In the genomic region with DNA sequence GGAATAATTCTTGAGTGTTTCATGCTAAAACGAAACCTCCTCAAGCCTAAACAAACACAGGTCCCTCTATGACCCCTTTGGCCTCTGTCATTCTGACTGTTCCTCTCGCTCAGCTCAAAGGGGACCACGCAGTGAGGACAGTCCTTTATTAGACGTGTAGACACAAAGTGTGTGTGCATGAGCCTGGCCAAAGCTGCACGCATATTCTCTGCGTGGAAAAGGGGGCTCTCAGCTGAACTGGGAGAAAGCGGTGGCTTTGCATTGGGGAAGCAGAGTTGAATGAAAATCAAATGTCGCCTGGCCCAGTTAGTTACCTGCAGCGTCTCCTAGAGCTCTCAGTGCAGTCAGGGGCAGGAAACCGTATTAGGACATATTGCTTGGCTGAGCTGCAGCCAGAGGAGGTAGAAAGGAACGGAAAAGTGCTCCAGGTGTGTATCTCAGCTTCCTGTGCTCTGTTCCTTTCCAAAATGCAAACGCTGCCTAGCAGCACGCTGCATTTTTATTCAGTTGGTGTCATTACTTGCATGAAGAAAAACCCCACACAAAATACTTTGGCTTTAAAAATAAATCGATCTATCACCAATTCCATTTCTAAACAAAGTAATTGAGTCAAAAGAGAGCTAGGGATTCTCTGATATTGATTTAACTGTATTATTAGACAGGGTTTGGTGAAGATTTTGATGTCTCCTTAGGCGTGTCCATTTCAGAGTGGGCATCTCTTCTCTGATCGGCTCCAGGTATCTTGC, we compare ENCODE assay signal across 12 cellular contexts. TPM values are rescaled to one million over a fixed set of nuclear protein-coding genes. Genes with fewer than 3 reads are reported as not detected.
DNase-seq lines count a peak whose midpoint lies in the region; ATAC-seq, FAIRE-seq and TF ChIP-seq lines count a peak whose summit lies in the region.
"Had no signal": no experiment of that assay in that cellular context is flagged by ENCODE, and none has a peak within 500 bp of the region (broad histone marks: within the 10 kb centered on the region; RNA-seq: fewer than 3 reads in every experiment).

No MANE protein-coding gene starts in this region.

- no peak for TF ChIP-seq POLR2A in IMR-90 (IDR thresholded peaks at IDR 0.05; ENCODE audit: low read depth, low read length)
- TF ChIP-seq POLR2A in K562 (conservative IDR thresholded peaks at IDR 0.05), result no peak

- H3K9me3 Mint-ChIP-seq in natural killer cell treated with Interleukin-12 subunit alpha and Interleukin-12 subunit beta and Interleukin-15 and Interleukin-18, amount 100 ng/mL, for 72 hours, result no peaks in the 10 kb centered on the region

- H4K5ac ChIP-seq in IMR-90 (ENCODE audit: low read depth, low read length), result no peak overlapping the region

- dilution Hi-C loops in IMR-90 (cut with HindIII; ENCODE audit: low sequenced_read_pairs, unreplicated experiment), result no loop called here

- CTCF ChIA-PET in IMR-90 (lab: Yijun Ruan, JAX), result interaction anchor here (0.7 kb wide), 1 partner anchor 15 kb away, joined by 3 read pairs; no protein-coding TSS in a partner anchor
- CTCF ChIA-PET in K562 (lab: Yijun Ruan, JAX; ENCODE audit: low intra/inter-chr PET ratio), result no interaction called here

- TF ChIP-seq CTCF in IMR-90 (conservative IDR thresholded peaks at IDR 0.05; ENCODE audit: low read depth, low read length) (no peak), K562 (IDR thresholded peaks at IDR 0.05 in 2 of 3, conservative IDR thresholded peaks at IDR 0.05 in 1 of 3; ENCODE audit: insufficient read depth in 2 of 3, low read depth in 1 of 3, low read length in 3 of 3) (no peak)

- BruUV-seq in IMR-90 (replicated peaks; lab: Mats Ljungman, UMichigan) (no TSS peak), K562 (replicated peaks; lab: Mats Ljungman, UMichigan) (no TSS peak)

- in situ Hi-C loops in IMR-90 (cut with MboI; ENCODE audit: low sequenced_read_pairs) (no loop called here), K562 (cut with MboI) (no loop called here), HAP-1 (cut with MboI; ENCODE audit: low sequenced_read_pairs) (no loop called here)

- H3K79me2 ChIP-seq in K562 (ENCODE audit: control insufficient read depth, insufficient read depth, low read length), result no peaks in the 10 kb centered on the region

- H3K9me1 ChIP-seq in IMR-90 (ENCODE audit: insufficient read depth, low read length) (no peaks in the 10 kb centered on the region; the same call in 1 of the 2 replicates), K562 (ENCODE audit: control insufficient read depth, insufficient read depth, low read length) (no peaks in the 10 kb centered on the region)

- no peak overlapping the region for H2BK120ac ChIP-seq in IMR-90 (ENCODE audit: low read depth, low read length)

- H3K56ac ChIP-seq in IMR-90 (ENCODE audit: extremely low read depth, insufficient read depth, low read length), result no peak overlapping the region

- no peak for ATAC-seq in IMR-90 (ENCODE audit: low read depth)
- no peak for ATAC-seq in K562
- no peak for ATAC-seq in natural killer cell treated with Interleukin-12 subunit alpha and Interleukin-12 subunit beta and Interleukin-15 and Interleukin-18, amount 100 ng/mL, for 72 hours
- ATAC-seq: body of pancreas, left lobe of liver had no signal

- WGBS in IMR-90 (ENCODE audit: extremely low coverage in 2 of 2, insufficient read length in 1 of 2), 2 experiments, result 69% methylated on average over 7 of the region's 16 CpGs; no CpG with 5 or more reads in 1 of the 2 experiments
- WGBS in K562 (ENCODE audit: insufficient coverage, low coverage, missing lambda C conversion rate), result 6% methylated on average over 16 of the region's 16 CpGs

- H2BK5ac ChIP-seq in IMR-90 (ENCODE audit: low read depth, low read length, poor library complexity, severe bottlenecking), result no peak overlapping the region

- peak overlapping the region; percentile 88 to 91 for H3K27ac Mint-ChIP-seq in natural killer cell treated with Interleukin-12 subunit alpha and Interleukin-12 subunit beta and Interleukin-15 and Interleukin-18, amount 100 ng/mL, for 72 hours
- H3K27ac Mint-ChIP-seq: CD14-positive monocyte had no signal

- H4K20me1 ChIP-seq in BLaER1 (peaks cover 20% of the 10 kb centered on the region; the same call in 1 of the 2 replicates), IMR-90 (ENCODE audit: insufficient read depth, low read length) (no peaks in the 10 kb centered on the region), K562 (replicated peaks; ENCODE audit: control insufficient read depth, insufficient read depth, low read length) (no peaks in the 10 kb centered on the region)

- H2AK9ac ChIP-seq in IMR-90 (replicated peaks; ENCODE audit: low read depth, low read length, poor library complexity), result no peak overlapping the region

- H4K91ac ChIP-seq in IMR-90 (ENCODE audit: insufficient read depth, low read depth, low read length), result no peak overlapping the region

- peaks cover 59% of the 10 kb centered on the region for H3K27me3 ChIP-seq in BLaER1
- H3K27me3 ChIP-seq in IMR-90 (ENCODE audit: control insufficient read depth, insufficient read depth, low read length), result peaks cover 81% of the 10 kb centered on the region
- H3K27me3 ChIP-seq in K562 (ENCODE audit: control insufficient read depth in 2 of 2, insufficient read depth in 2 of 2, low read length in 2 of 2), result peaks cover 42 to 66% of the 10 kb centered on the region in 2 experiments
- no peaks in the 10 kb centered on the region for H3K27me3 ChIP-seq in HAP-1 (ENCODE audit: low read depth)

- no peak overlapping the region for H3K4ac ChIP-seq in IMR-90 (ENCODE audit: low read depth, low read length)

- H3K79me1 ChIP-seq in IMR-90 (ENCODE audit: low read depth in 1 of 2, low read length in 2 of 2), result no peaks in the 10 kb centered on the region

- H3K4me1 Mint-ChIP-seq in natural killer cell treated with Interleukin-12 subunit alpha and Interleukin-12 subunit beta and Interleukin-15 and Interleukin-18, amount 100 ng/mL, for 72 hours (ENCODE audit: low read depth in 2 of 2), result peaks cover 62 to 67% of the 10 kb centered on the region in 2 donors

- H3K14ac ChIP-seq in IMR-90 (replicated peaks; ENCODE audit: low read depth, low read length), result no peak overlapping the region

- H3K4me3 ChIP-seq in BLaER1, result no peak overlapping the region
- H3K4me3 ChIP-seq in IMR-90 (ENCODE audit: insufficient read depth, low read depth, low read length), result no peak overlapping the region
- H3K4me3 ChIP-seq in K562, result no peak overlapping the region
- H3K4me3 ChIP-seq in HAP-1, result no peak overlapping the region
- H3K4me3 ChIP-seq: body of pancreas had no signal

- no peak overlapping the region for H3K9ac ChIP-seq in BLaER1
- no peak overlapping the region for H3K9ac ChIP-seq in IMR-90 (ENCODE audit: low read depth, low read length)
- no peak overlapping the region for H3K9ac ChIP-seq in K562 (ENCODE audit: insufficient read depth in 1 of 2, low read depth in 2 of 2, low read length in 2 of 2)

- H3K27me3 Mint-ChIP-seq in natural killer cell treated with Interleukin-12 subunit alpha and Interleukin-12 subunit beta and Interleukin-15 and Interleukin-18, amount 100 ng/mL, for 72 hours, result peaks cover 0 to 2% of the 10 kb centered on the region in 2 donors

- no peak overlapping the region for H2BK15ac ChIP-seq in IMR-90 (ENCODE audit: low read depth, low read length)

- H3K23ac ChIP-seq in IMR-90 (ENCODE audit: low read depth, low read length), result no peak overlapping the region

- H2AFZ ChIP-seq in IMR-90 (replicated peaks; ENCODE audit: low read length, poor library complexity) (peak overlapping the region; percentile 36), K562 (ENCODE audit: low read depth, low read length) (no peak overlapping the region)

- TF ChIP-seq EP300 in K562 (IDR thresholded peaks at IDR 0.05; ENCODE audit: low read length), result no peak

- no peaks in the 10 kb centered on the region for H3K36me3 ChIP-seq in BLaER1
- H3K36me3 ChIP-seq in IMR-90 (ENCODE audit: control insufficient read depth, insufficient read depth, low read length), result no peaks in the 10 kb centered on the region
- H3K36me3 ChIP-seq in K562 (ENCODE audit: control insufficient read depth, insufficient read depth, low read length), result no peaks in the 10 kb centered on the region
- H3K36me3 ChIP-seq in HAP-1 (replicated peaks), result peaks cover 15% of the 10 kb centered on the region

- intact Hi-C loops in IMR-90 (cut with micrococcal nuclease) (no loop called here), K562 (cut with micrococcal nuclease) (no loop called here)

- DNase-seq in IMR-90, result no peak
- no peak for DNase-seq in K562 (ENCODE audit: extremely low read depth in 1 of 4, low spot score in 3 of 4)
- DNase-seq in natural killer cell treated with Interleukin-12 subunit alpha and Interleukin-12 subunit beta and Interleukin-15 and Interleukin-18, amount 100 ng/mL, for 72 hours (ENCODE audit: low spot score), result no peak
- DNase-seq in HAP-1 (ENCODE audit: low spot score in 2 of 2), result no peak
- no peak for DNase-seq in UCSD-AML1 (lab: John Stamatoyannopoulos, UW; ENCODE audit: unreplicated experiment)
- no peak for DNase-seq in frontal cortex (ENCODE audit: low spot score in 2 of 2)
- no peak for DNase-seq in NCI-H446 treated with DMSO at 0.1 percent for 48 hours (lab: John Stamatoyannopoulos, UW)
- DNase-seq: body of pancreas, NCI-H2171 had no signal

- no peak overlapping the region for H4K8ac ChIP-seq in IMR-90 (ENCODE audit: low read depth in 2 of 2, low read length in 2 of 2)

- H3K27ac ChIP-seq in BLaER1 (no peak overlapping the region), IMR-90 (ENCODE audit: insufficient read depth, low read length) (no peak overlapping the region), K562 (ENCODE audit: extremely low read depth, low read depth, low read length) (no peak overlapping the region)
- H3K27ac ChIP-seq: body of pancreas had no signal

- no peak for FAIRE-seq in K562 (lab: Jason Lieb, UNC)
- no peak for FAIRE-seq in frontal cortex (lab: Jason Lieb, UNC)

- no peak overlapping the region; the same call in 1 of the 2 replicates for H2BK20ac ChIP-seq in IMR-90 (ENCODE audit: low read depth, low read length)

- peaks cover 10% of the 10 kb centered on the region for H3K36me3 Mint-ChIP-seq in natural killer cell treated with Interleukin-12 subunit alpha and Interleukin-12 subunit beta and Interleukin-15 and Interleukin-18, amount 100 ng/mL, for 72 hours

- H3K4me2 ChIP-seq in BLaER1 (peak overlapping the region; percentile 68), IMR-90 (ENCODE audit: low read depth, low read length) (no peak overlapping the region; the same call in none of the 2 replicates), K562 (ENCODE audit: insufficient read depth, low read length) (no peak overlapping the region)

- peak overlapping the region; percentile 70 for H3K4me3 Mint-ChIP-seq in natural killer cell treated with Interleukin-12 subunit alpha and Interleukin-12 subunit beta and Interleukin-15 and Interleukin-18, amount 100 ng/mL, for 72 hours

- TF ChIP-seq RAD21 in IMR-90 (IDR thresholded peaks at IDR 0.05; ENCODE audit: low read length) (no peak), K562 (CRISPR knock-in tag; conservative IDR thresholded peaks at IDR 0.05 in 1 of 2, IDR thresholded peaks at IDR 0.05 in 1 of 2) (no peak)

- peaks cover 14% of the 10 kb centered on the region; the same call in 1 of the 2 replicates for H3K9me3 ChIP-seq in BLaER1
- H3K9me3 ChIP-seq in IMR-90 (ENCODE audit: control insufficient read depth, insufficient read depth, low read length), result peaks cover 4% of the 10 kb centered on the region; the same call in 1 of the 2 replicates
- no peaks in the 10 kb centered on the region for H3K9me3 ChIP-seq in K562 (replicated peaks; ENCODE audit: control insufficient read depth, insufficient read depth, low read depth, low read length)
- H3K9me3 ChIP-seq in HAP-1, result no peaks in the 10 kb centered on the region
- H3K9me3 ChIP-seq: body of pancreas had no signal

- POLR2A ChIA-PET in IMR-90 (lab: Charles Lee; ENCODE audit: unreplicated experiment) (no interaction called here), K562 (lab: Yijun Ruan, JAX) (interaction anchor here (0.6 to 0.8 kb wide), 3 partner anchors 22 to 346 kb away, joined by 3 to 4 read pairs (median 3); no protein-coding TSS in a partner anchor)

- H3K4me1 ChIP-seq in BLaER1, result peaks cover 39% of the 10 kb centered on the region
- H3K4me1 ChIP-seq in IMR-90 (ENCODE audit: control insufficient read depth, insufficient read depth, low read length), result no peaks in the 10 kb centered on the region
- H3K4me1 ChIP-seq in K562 (replicated peaks in 1 of 2; ENCODE audit: control insufficient read depth in 2 of 2, insufficient read depth in 2 of 2, low read length in 2 of 2), result peaks cover 0 to 8% of the 10 kb centered on the region in 2 experiments; a peak in 2 of 5 replicates
- peaks cover 7% of the 10 kb centered on the region for H3K4me1 ChIP-seq in HAP-1

- no peak overlapping the region for H2AK5ac ChIP-seq in IMR-90 (ENCODE audit: low read depth, low read length)

- H3K18ac ChIP-seq in IMR-90 (ENCODE audit: low read depth, low read length), result no peak overlapping the region

RNA-seq across cellular contexts. Expression of gene GATA3, which starts 4.9 kb away (rescaled TPM):
- total RNA-seq in IMR-90 (2012; rRNA removed), result under 0.01 TPM in 1 of 2 replicates, not detected in the other
- 0.11 and 0.21 TPM in 2 replicates for polyA plus RNA-seq in IMR-90 (2012; rRNA removed)
- polyA plus RNA-seq in IMR-90 (2012; cell fraction: cytosol; rRNA removed), result 0.21 TPM in 2 replicates
- 0.29 and 0.33 TPM in 2 replicates for polyA plus RNA-seq in IMR-90 (2012; cell fraction: nucleus; rRNA removed; ENCODE audit: low replicate concordance)
- not detected in 2 replicates for total RNA-seq in K562 (2011; cell fraction: chromatin; rRNA removed; ENCODE audit: low replicate concordance)
- not detected in 2 replicates for total RNA-seq in K562 (2011; cell fraction: nucleolus; rRNA removed)
- not detected in 2 replicates for total RNA-seq in K562 (2011; cell fraction: nucleoplasm; rRNA removed)
- total RNA-seq in K562 (2014; rRNA removed), result not detected in 2 replicates
- total RNA-seq in K562 (2014; rRNA removed; fragmentation: Illumina TruSeq; extraction: Trizol), result not detected in 2 replicates
- not detected in 2 replicates for total RNA-seq in K562 (2015; rRNA removed; fragmentation: Illumina TruSeq; extraction: Trizol)
- total RNA-seq in K562 (2021), result 0.24 and 0.25 TPM in 2 replicates
- not detected in 2 replicates for polyA plus RNA-seq in K562 (2011; rRNA removed)
- not detected in 2 replicates for polyA plus RNA-seq in K562 (2011; cell fraction: cytosol; rRNA removed)
- 0.14 TPM in 1 of 2 replicates, not detected in the other for polyA plus RNA-seq in K562 (2011; cell fraction: nucleus; rRNA removed)
- polyA plus RNA-seq in K562 (2012), result 0.05 and 0.10 TPM in 2 replicates
- polyA plus RNA-seq in K562 (2014; fragmentation: Illumina TruSeq; extraction: Trizol), result 0.09 TPM in 1 of 2 replicates, not detected in the other
- polyA plus RNA-seq in K562 (2014; fragmentation: Nextera tagmentation; extraction: Ambion mirVana), result under 1 TPM in 1 of 2 experiments, not detected in 1; 0.01 TPM
- polyA plus RNA-seq in K562 (2014; rRNA removed), result not detected in 2 replicates
- polyA minus RNA-seq in K562 (2011; rRNA and poly(A)+ RNA removed), result not detected in 2 replicates
- polyA minus RNA-seq in K562 (2011; cell fraction: cytosol; rRNA and poly(A)+ RNA removed), result not detected in 2 replicates
- polyA minus RNA-seq in K562 (2011; cell fraction: nucleus; rRNA and poly(A)+ RNA removed), result not detected in 2 replicates
- total RNA-seq in natural killer cell treated with Interleukin-12 subunit alpha and Interleukin-12 subunit beta and Interleukin-15 and Interleukin-18, amount 100 ng/mL, for 72 hours, result 10 to 100 TPM in 1 of 2 donors, 1 to 10 TPM in 1; 7.6 to 10.9 TPM
- total RNA-seq in frontal cortex, result not detected
